ENCODE assay signal across 1 cellular context in the genomic region with DNA sequence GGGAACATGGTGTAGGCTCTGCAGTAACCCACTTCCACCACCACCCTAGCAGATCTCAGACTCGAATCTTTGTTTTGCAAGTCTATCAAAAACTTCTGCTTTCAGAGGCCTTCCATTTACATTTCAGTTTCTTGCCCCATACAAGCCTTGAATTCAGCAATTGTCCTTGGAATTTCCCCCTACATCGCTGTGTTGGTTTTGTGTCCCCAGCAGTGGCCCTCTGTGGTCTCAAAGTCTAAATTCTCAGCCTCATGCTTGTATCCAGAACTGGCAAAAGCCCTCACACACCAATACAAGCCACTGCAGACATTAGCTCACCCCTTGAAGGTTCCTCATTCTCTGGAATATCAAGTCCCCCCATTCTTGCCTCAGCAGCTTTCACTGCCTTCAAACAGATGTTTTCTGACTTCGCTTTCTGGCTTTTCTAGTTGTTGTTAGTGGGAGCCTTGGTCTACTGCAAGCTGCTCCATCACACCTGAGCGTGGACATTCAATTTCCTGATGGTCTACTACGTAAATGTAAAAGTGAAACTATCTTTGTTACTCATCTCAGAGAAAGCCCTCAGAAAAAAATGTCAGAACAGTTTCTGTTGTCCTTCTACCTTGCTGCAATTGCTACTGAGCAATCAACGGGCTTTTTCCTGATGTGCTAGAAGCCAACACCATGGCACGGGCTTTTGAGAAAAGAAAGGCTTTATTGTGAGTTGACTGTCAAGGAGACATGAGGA.
A peak's percentile ranks its signal among the peaks of the same experiment; 100 is the strongest.
TF ChIP-seq lines count a peak whose summit lies in the region.

No MANE protein-coding gene starts in this region.

TF ChIP-seq in GM12878, 131 proteins besides CTCF, POLR2A, EP300 and RAD21 (continued from another document and continues in another):
- TF ChIP-seq, protein P1, sequence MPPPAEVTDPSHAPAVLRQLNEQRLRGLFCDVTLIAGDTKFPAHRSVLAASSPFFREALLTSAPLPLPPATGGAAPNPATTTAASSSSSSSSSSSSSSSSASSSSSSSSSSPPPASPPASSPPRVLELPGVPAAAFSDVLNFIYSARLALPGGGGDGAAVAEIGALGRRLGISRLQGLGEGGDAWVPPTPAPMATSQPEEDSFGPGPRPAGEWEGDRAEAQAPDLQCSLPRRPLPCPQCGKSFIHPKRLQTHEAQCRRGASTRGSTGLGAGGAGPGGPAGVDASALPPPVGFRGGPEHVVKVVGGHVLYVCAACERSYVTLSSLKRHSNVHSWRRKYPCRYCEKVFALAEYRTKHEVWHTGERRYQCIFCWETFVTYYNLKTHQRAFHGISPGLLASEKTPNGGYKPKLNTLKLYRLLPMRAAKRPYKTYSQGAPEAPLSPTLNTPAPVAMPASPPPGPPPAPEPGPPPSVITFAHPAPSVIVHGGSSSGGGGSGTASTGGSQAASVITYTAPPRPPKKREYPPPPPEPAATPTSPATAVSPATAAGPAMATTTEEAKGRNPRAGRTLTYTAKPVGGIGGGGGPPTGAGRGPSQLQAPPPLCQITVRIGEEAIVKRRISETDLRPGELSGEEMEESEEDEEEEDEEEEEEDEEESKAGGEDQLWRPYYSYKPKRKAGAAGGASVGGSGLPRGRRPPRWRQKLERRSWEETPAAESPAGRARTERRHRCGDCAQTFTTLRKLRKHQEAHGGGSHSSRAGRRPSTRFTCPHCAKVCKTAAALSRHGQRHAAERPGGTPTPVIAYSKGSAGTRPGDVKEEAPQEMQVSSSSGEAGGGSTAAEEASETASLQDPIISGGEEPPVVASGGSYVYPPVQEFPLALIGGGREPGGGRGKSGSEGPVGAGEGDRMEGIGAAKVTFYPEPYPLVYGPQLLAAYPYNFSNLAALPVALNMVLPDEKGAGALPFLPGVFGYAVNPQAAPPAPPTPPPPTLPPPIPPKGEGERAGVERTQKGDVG (CRISPR knock-in tag; IDR thresholded peaks at IDR 0.05) = no peak
- TF ChIP-seq SMARCA5 (IDR thresholded peaks at IDR 0.05) = peak; percentile 36; the same call in 1 of the 2 replicates
- TF ChIP-seq, protein P2, sequence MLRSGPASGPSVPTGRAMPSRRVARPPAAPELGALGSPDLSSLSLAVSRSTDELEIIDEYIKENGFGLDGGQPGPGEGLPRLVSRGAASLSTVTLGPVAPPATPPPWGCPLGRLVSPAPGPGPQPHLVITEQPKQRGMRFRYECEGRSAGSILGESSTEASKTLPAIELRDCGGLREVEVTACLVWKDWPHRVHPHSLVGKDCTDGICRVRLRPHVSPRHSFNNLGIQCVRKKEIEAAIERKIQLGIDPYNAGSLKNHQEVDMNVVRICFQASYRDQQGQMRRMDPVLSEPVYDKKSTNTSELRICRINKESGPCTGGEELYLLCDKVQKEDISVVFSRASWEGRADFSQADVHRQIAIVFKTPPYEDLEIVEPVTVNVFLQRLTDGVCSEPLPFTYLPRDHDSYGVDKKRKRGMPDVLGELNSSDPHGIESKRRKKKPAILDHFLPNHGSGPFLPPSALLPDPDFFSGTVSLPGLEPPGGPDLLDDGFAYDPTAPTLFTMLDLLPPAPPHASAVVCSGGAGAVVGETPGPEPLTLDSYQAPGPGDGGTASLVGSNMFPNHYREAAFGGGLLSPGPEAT (IDR thresholded peaks at IDR 0.05; ENCODE audit: low read depth) = peak; percentile 58; the same call in 1 of the 2 replicates
- TF ChIP-seq, protein P3, sequence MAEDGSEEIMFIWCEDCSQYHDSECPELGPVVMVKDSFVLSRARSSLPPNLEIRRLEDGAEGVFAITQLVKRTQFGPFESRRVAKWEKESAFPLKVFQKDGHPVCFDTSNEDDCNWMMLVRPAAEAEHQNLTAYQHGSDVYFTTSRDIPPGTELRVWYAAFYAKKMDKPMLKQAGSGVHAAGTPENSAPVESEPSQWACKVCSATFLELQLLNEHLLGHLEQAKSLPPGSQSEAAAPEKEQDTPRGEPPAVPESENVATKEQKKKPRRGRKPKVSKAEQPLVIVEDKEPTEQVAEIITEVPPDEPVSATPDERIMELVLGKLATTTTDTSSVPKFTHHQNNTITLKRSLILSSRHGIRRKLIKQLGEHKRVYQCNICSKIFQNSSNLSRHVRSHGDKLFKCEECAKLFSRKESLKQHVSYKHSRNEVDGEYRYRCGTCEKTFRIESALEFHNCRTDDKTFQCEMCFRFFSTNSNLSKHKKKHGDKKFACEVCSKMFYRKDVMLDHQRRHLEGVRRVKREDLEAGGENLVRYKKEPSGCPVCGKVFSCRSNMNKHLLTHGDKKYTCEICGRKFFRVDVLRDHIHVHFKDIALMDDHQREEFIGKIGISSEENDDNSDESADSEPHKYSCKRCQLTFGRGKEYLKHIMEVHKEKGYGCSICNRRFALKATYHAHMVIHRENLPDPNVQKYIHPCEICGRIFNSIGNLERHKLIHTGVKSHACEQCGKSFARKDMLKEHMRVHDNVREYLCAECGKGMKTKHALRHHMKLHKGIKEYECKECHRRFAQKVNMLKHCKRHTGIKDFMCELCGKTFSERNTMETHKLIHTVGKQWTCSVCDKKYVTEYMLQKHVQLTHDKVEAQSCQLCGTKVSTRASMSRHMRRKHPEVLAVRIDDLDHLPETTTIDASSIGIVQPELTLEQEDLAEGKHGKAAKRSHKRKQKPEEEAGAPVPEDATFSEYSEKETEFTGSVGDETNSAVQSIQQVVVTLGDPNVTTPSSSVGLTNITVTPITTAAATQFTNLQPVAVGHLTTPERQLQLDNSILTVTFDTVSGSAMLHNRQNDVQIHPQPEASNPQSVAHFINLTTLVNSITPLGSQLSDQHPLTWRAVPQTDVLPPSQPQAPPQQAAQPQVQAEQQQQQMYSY (CRISPR knock-in tag; IDR thresholded peaks at IDR 0.05) = no peak
- TF ChIP-seq YBX1 (IDR thresholded peaks at IDR 0.05) = no peak
- TF ChIP-seq CBX3 (IDR thresholded peaks at IDR 0.05; ENCODE audit: borderline replicate concordance, low read depth) = no peak
- TF ChIP-seq JUNB (IDR thresholded peaks at IDR 0.05) = peak; percentile 44; the same call in 1 of the 2 replicates
- TF ChIP-seq BACH1 (IDR thresholded peaks at IDR 0.05; ENCODE audit: borderline replicate concordance) = no peak
- TF ChIP-seq, protein P4, sequence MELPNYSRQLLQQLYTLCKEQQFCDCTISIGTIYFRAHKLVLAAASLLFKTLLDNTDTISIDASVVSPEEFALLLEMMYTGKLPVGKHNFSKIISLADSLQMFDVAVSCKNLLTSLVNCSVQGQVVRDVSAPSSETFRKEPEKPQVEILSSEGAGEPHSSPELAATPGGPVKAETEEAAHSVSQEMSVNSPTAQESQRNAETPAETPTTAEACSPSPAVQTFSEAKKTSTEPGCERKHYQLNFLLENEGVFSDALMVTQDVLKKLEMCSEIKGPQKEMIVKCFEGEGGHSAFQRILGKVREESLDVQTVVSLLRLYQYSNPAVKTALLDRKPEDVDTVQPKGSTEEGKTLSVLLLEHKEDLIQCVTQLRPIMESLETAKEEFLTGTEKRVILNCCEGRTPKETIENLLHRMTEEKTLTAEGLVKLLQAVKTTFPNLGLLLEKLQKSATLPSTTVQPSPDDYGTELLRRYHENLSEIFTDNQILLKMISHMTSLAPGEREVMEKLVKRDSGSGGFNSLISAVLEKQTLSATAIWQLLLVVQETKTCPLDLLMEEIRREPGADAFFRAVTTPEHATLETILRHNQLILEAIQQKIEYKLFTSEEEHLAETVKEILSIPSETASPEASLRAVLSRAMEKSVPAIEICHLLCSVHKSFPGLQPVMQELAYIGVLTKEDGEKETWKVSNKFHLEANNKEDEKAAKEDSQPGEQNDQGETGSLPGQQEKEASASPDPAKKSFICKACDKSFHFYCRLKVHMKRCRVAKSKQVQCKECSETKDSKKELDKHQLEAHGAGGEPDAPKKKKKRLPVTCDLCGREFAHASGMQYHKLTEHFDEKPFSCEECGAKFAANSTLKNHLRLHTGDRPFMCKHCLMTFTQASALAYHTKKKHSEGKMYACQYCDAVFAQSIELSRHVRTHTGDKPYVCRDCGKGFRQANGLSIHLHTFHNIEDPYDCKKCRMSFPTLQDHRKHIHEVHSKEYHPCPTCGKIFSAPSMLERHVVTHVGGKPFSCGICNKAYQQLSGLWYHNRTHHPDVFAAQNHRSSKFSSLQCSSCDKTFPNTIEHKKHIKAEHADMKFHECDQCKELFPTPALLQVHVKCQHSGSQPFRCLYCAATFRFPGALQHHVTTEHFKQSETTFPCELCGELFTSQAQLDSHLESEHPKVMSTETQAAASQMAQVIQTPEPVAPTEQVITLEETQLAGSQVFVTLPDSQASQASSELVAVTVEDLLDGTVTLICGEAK (IDR thresholded peaks at IDR 0.05; ENCODE audit: borderline replicate concordance) = no peak
- no peak for TF ChIP-seq RBBP5 (conservative IDR thresholded peaks at IDR 0.05)
- no peak for TF ChIP-seq ZNF217 (IDR thresholded peaks at IDR 0.05)
- no peak for TF ChIP-seq HDAC2 (IDR thresholded peaks at IDR 0.05)
- TF ChIP-seq ASH2L (IDR thresholded peaks at IDR 0.05; ENCODE audit: borderline replicate concordance, low read depth) = 0 out of 2 replicates have a peak, but pooled peaks have one; percentile 48
- TF ChIP-seq POLR2AphosphoS2 (IDR thresholded peaks at IDR 0.05; ENCODE audit: low read depth, low read length) = no peak
- peak; percentile 83; the same call in 1 of the 2 replicates for TF ChIP-seq CBX5 (IDR thresholded peaks at IDR 0.05; ENCODE audit: low read depth)
- 0 out of 4 replicates have a peak, but pooled peaks have one; percentile 20 to 43 for TF ChIP-seq IKZF2 (IDR thresholded peaks at IDR 0.05)
- TF ChIP-seq, protein P5, sequence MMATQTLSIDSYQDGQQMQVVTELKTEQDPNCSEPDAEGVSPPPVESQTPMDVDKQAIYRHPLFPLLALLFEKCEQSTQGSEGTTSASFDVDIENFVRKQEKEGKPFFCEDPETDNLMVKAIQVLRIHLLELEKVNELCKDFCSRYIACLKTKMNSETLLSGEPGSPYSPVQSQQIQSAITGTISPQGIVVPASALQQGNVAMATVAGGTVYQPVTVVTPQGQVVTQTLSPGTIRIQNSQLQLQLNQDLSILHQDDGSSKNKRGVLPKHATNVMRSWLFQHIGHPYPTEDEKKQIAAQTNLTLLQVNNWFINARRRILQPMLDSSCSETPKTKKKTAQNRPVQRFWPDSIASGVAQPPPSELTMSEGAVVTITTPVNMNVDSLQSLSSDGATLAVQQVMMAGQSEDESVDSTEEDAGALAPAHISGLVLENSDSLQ (IDR thresholded peaks at IDR 0.05) = 0 out of 2 replicates have a peak, but pooled peaks have one; percentile 3
- TF ChIP-seq, protein P6, sequence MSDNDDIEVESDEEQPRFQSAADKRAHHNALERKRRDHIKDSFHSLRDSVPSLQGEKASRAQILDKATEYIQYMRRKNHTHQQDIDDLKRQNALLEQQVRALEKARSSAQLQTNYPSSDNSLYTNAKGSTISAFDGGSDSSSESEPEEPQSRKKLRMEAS (IDR thresholded peaks at IDR 0.05; ENCODE audit: low read depth, low read length) = no peak
- no peak for TF ChIP-seq SMAD5 (IDR thresholded peaks at IDR 0.05; ENCODE audit: low read depth)
- TF ChIP-seq SMC3 (IDR thresholded peaks at IDR 0.05; ENCODE audit: borderline replicate concordance, low read length) = no peak
- no peak for TF ChIP-seq MTA3 (IDR thresholded peaks at IDR 0.05; ENCODE audit: borderline replicate concordance, low read length)
- TF ChIP-seq, protein P7, sequence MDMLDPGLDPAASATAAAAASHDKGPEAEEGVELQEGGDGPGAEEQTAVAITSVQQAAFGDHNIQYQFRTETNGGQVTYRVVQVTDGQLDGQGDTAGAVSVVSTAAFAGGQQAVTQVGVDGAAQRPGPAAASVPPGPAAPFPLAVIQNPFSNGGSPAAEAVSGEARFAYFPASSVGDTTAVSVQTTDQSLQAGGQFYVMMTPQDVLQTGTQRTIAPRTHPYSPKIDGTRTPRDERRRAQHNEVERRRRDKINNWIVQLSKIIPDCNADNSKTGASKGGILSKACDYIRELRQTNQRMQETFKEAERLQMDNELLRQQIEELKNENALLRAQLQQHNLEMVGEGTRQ (IDR thresholded peaks at IDR 0.05; ENCODE audit: borderline replicate concordance, low read depth, low read length) = no peak
- TF ChIP-seq IRF4 (IDR thresholded peaks at IDR 0.05; ENCODE audit: low read depth, low read length) = no peak
- TF ChIP-seq CEBPB (IDR thresholded peaks at IDR 0.05; ENCODE audit: borderline replicate concordance in 1 of 2, low read depth in 2 of 2, low read length in 2 of 2) = no peak
- TF ChIP-seq STAT3 (IDR thresholded peaks at IDR 0.05; ENCODE audit: low read depth, low read length) = no peak
- TF ChIP-seq ZZZ3 (IDR thresholded peaks at IDR 0.05; ENCODE audit: control insufficient read depth, insufficient read length, low read depth) = no peak
- TF ChIP-seq KDM1A (IDR thresholded peaks at IDR 0.05; ENCODE audit: borderline replicate concordance) = no peak
- TF ChIP-seq CREM (IDR thresholded peaks at IDR 0.05; ENCODE audit: low read depth) = peak; percentile 55
- TF ChIP-seq MYB (IDR thresholded peaks at IDR 0.05; ENCODE audit: borderline replicate concordance, low read depth, low read length) = no peak
- TF ChIP-seq YY1 (IDR thresholded peaks at IDR 0.05; ENCODE audit: low read depth, low read length) = no peak
- TF ChIP-seq, protein P8, sequence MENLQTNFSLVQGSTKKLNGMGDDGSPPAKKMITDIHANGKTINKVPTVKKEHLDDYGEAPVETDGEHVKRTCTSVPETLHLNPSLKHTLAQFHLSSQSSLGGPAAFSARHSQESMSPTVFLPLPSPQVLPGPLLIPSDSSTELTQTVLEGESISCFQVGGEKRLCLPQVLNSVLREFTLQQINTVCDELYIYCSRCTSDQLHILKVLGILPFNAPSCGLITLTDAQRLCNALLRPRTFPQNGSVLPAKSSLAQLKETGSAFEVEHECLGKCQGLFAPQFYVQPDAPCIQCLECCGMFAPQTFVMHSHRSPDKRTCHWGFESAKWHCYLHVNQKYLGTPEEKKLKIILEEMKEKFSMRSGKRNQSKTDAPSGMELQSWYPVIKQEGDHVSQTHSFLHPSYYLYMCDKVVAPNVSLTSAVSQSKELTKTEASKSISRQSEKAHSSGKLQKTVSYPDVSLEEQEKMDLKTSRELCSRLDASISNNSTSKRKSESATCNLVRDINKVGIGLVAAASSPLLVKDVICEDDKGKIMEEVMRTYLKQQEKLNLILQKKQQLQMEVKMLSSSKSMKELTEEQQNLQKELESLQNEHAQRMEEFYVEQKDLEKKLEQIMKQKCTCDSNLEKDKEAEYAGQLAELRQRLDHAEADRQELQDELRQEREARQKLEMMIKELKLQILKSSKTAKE (IDR thresholded peaks at IDR 0.05; ENCODE audit: low read depth, poor library complexity, severe bottlenecking) = peak; percentile 23
- TF ChIP-seq, protein P9, sequence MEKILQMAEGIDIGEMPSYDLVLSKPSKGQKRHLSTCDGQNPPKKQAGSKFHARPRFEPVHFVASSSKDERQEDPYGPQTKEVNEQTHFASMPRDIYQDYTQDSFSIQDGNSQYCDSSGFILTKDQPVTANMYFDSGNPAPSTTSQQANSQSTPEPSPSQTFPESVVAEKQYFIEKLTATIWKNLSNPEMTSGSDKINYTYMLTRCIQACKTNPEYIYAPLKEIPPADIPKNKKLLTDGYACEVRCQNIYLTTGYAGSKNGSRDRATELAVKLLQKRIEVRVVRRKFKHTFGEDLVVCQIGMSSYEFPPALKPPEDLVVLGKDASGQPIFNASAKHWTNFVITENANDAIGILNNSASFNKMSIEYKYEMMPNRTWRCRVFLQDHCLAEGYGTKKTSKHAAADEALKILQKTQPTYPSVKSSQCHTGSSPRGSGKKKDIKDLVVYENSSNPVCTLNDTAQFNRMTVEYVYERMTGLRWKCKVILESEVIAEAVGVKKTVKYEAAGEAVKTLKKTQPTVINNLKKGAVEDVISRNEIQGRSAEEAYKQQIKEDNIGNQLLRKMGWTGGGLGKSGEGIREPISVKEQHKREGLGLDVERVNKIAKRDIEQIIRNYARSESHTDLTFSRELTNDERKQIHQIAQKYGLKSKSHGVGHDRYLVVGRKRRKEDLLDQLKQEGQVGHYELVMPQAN (conservative IDR thresholded peaks at IDR 0.05) = no peak
- TF ChIP-seq RB1 (IDR thresholded peaks at IDR 0.05; ENCODE audit: borderline replicate concordance) = no peak
